19 cellular contexts compared by ENCODE assay signal in the genomic region with DNA sequence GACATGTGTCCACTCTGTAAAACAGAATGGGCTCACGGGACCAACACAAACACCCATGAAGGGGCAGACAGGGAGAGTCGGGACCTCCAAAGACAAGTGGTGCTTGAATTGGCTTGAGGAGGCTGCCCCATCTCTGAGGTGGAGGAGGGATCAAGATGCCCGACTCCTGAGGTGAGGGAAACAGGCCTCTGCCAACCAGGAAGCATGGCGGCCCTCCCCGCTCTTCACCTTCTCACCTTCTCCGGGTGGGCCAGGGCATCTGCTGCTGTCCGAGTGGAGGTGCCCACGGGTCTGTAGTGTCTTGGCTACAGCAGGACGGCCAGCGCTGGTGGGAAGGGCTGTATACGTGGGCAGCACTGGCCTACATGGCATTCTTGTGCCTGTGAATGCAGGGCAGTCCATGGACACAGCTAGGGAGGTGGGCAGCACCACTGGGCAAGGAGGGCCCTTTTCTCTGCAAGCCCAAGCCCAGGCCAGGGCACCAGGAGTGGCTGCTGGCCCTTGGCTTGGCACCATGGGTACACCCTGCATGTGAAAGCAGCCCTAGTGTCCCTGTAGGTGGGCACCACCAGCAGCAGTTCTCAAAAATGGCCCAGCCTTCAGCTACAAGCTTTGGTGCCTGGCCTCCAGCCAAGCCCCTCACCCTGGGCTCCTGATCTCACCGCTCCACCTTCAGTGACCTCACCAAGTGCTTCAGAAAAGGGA.
DNase-seq lines count a peak whose midpoint lies in the region; ATAC-seq and TF ChIP-seq lines count a peak whose summit lies in the region.
"Had no signal": no experiment of that assay in that cellular context is flagged by ENCODE, and none has a peak within 500 bp of the region (broad histone marks: within the 10 kb centered on the region; RNA-seq: fewer than 3 reads in every experiment).

No MANE protein-coding gene starts in this region.

- H3K9me3 ChIP-seq in CD4-positive, CD25-positive, alpha-beta regulatory T cell (ENCODE audit: control insufficient read depth in 2 of 2, low read length in 2 of 2), result no peaks in the 10 kb centered on the region
- no peaks in the 10 kb centered on the region for H3K9me3 ChIP-seq in lower lobe of right lung
- H3K9me3 ChIP-seq in skeletal muscle tissue (ENCODE audit: control insufficient read depth in 3 of 3, low read length in 3 of 3), result no peaks in the 10 kb centered on the region
- H3K9me3 ChIP-seq: BE2C had no signal

- H3K27me3 Mint-ChIP-seq in activated CD4-positive, alpha-beta T cell treated with anti-CD3 and anti-CD28 coated beads, Interleukin-2, amount 10 ng/mL, durations not matched to agents 7 days and 5 days, result no peaks in the 10 kb centered on the region
- no peaks in the 10 kb centered on the region for H3K27me3 Mint-ChIP-seq in CD4-positive, CD25-positive, alpha-beta regulatory T cell
- no peaks in the 10 kb centered on the region for H3K27me3 Mint-ChIP-seq in chondrocyte (ENCODE audit: low read depth)
- H3K27me3 Mint-ChIP-seq: IgD-negative memory B cell had no signal

- no peak overlapping the region for H3K4me3 Mint-ChIP-seq in activated CD4-positive, alpha-beta T cell treated with anti-CD3 and anti-CD28 coated beads, Interleukin-2, amount 10 ng/mL, durations not matched to agents 7 days and 5 days
- H3K4me3 Mint-ChIP-seq in CD4-positive, CD25-positive, alpha-beta regulatory T cell, result no peak overlapping the region
- H3K4me3 Mint-ChIP-seq in chondrocyte (ENCODE audit: unreplicated experiment), result no peak overlapping the region
- H3K4me3 Mint-ChIP-seq: CD8-positive, alpha-beta memory T cell; IgD-negative memory B cell had no signal

- H3K4me1 ChIP-seq in CD4-positive, CD25-positive, alpha-beta regulatory T cell (ENCODE audit: control insufficient read depth, insufficient read depth, low read length, poor library complexity, severe bottlenecking), result no peaks in the 10 kb centered on the region
- peaks cover 12% of the 10 kb centered on the region for H3K4me1 ChIP-seq in lower lobe of right lung
- peaks cover 18 to 37% (median 36%) of the 10 kb centered on the region in 3 donors for H3K4me1 ChIP-seq in skeletal muscle tissue (ENCODE audit: control insufficient read depth in 3 of 3, insufficient read depth in 3 of 3, low read length in 3 of 3)
- H3K4me1 ChIP-seq: BE2C had no signal

- intact Hi-C loops in lower lobe of right lung (cut with DNase I), result no loop called here

- ATAC-seq in CD4-positive, CD25-positive, alpha-beta regulatory T cell (ENCODE audit: low read depth in 2 of 2), result no peak
- no peak for ATAC-seq in lower lobe of right lung
- ATAC-seq: HCT116 had no signal

- TF ChIP-seq CTCF in lower lobe of right lung (IDR thresholded peaks at IDR 0.05) (no peak), chondrocyte (IDR thresholded peaks at IDR 0.05) (no peak)

- no peaks in the 10 kb centered on the region for H3K27me3 ChIP-seq in CD4-positive, CD25-positive, alpha-beta regulatory T cell (ENCODE audit: control insufficient read depth, insufficient read depth, low read length)
- H3K27me3 ChIP-seq in lower lobe of right lung (ENCODE audit: low read depth), result no peaks in the 10 kb centered on the region
- no peaks in the 10 kb centered on the region for H3K27me3 ChIP-seq in skeletal muscle tissue (ENCODE audit: control insufficient read depth in 3 of 3, insufficient read depth in 3 of 3, low read length in 3 of 3)
- H3K27me3 ChIP-seq: BE2C had no signal

- H3K27ac Mint-ChIP-seq in activated CD4-positive, alpha-beta T cell treated with anti-CD3 and anti-CD28 coated beads, Interleukin-2, amount 10 ng/mL, durations not matched to agents 7 days and 5 days, result peak overlapping the region; percentile 50
- H3K27ac Mint-ChIP-seq in CD4-positive, CD25-positive, alpha-beta regulatory T cell, result peak overlapping the region; percentile 39 to 70 (median 69)
- H3K27ac Mint-ChIP-seq in chondrocyte (ENCODE audit: unreplicated experiment), result no peak overlapping the region
- H3K27ac Mint-ChIP-seq: IgD-negative memory B cell had no signal

- CTCF ChIA-PET in activated CD4-positive, alpha-beta T cell treated with anti-CD3 and anti-CD28 coated beads, Interleukin-2, amount 10 ng/mL, durations not matched to agents 7 days and 5 days (lab: Charles Lee), result interaction anchor here (2.6 kb wide), 1 partner anchor 13 kb away, joined by 8 read pairs; no protein-coding TSS in a partner anchor

- H3K27ac ChIP-seq in CD4-positive, CD25-positive, alpha-beta regulatory T cell (ENCODE audit: insufficient read depth, low read length, poor library complexity, severe bottlenecking), result no peak overlapping the region
- peak overlapping the region; percentile 41 for H3K27ac ChIP-seq in lower lobe of right lung
- peak overlapping the region; percentile 61 for H3K27ac ChIP-seq in skeletal muscle tissue (ENCODE audit: low read depth, low read length)
- H3K27ac ChIP-seq: 22Rv1, HL-60 had no signal

- H3K36me3 Mint-ChIP-seq in activated CD4-positive, alpha-beta T cell treated with anti-CD3 and anti-CD28 coated beads, Interleukin-2, amount 10 ng/mL, durations not matched to agents 7 days and 5 days (ENCODE audit: low read depth), result no peaks in the 10 kb centered on the region
- H3K36me3 Mint-ChIP-seq in CD4-positive, CD25-positive, alpha-beta regulatory T cell, result peaks cover 8% of the 10 kb centered on the region
- H3K36me3 Mint-ChIP-seq in chondrocyte (ENCODE audit: low read depth), result peaks cover 8% of the 10 kb centered on the region

- H3K4me3 ChIP-seq in CD4-positive, CD25-positive, alpha-beta regulatory T cell (ENCODE audit: low read depth, low read length), result no peak overlapping the region
- H3K4me3 ChIP-seq in lower lobe of right lung (no peak overlapping the region), skeletal muscle tissue (ENCODE audit: low read length in 3 of 3) (no peak overlapping the region)

- H3K4me1 Mint-ChIP-seq in activated CD4-positive, alpha-beta T cell treated with anti-CD3 and anti-CD28 coated beads, Interleukin-2, amount 10 ng/mL, durations not matched to agents 7 days and 5 days, result no peaks in the 10 kb centered on the region
- no peaks in the 10 kb centered on the region for H3K4me1 Mint-ChIP-seq in CD4-positive, CD25-positive, alpha-beta regulatory T cell
- H3K4me1 Mint-ChIP-seq in chondrocyte (ENCODE audit: low read depth), result peaks cover 5% of the 10 kb centered on the region
- H3K4me1 Mint-ChIP-seq: IgD-negative memory B cell had no signal

- DNase-seq in activated CD4-positive, alpha-beta T cell treated with anti-CD3 and anti-CD28 coated beads, Interleukin-2, amount 10 ng/mL, durations not matched to agents 7 days and 5 days, result no peak
- DNase-seq in activated CD4-positive, alpha-beta T cell treated with anti-CD3 and anti-CD28 coated beads, Interleukin-2, amount 50 U/mL, for 48 hours, result no peak
- DNase-seq in CD4-positive, CD25-positive, alpha-beta regulatory T cell, result no peak
- DNase-seq in lower lobe of right lung (no peak), retina (no peak), chondrocyte (ENCODE audit: low spot score) (no peak), GOT3 (lab: John Stamatoyannopoulos, UW) (no peak)
- DNase-seq: BE2C; CD8-positive, alpha-beta memory T cell; DND-41; NCI-H1105; NCI-H1694; NCI-H510A treated with DMSO at 0.1 percent for 48 hours; NCI-H82 had no signal

- H3K9me3 Mint-ChIP-seq in activated CD4-positive, alpha-beta T cell treated with anti-CD3 and anti-CD28 coated beads, Interleukin-2, amount 10 ng/mL, durations not matched to agents 7 days and 5 days, result no peaks in the 10 kb centered on the region
- peaks cover 0 to 2% (median 0%) of the 10 kb centered on the region in 7 donors for H3K9me3 Mint-ChIP-seq in CD4-positive, CD25-positive, alpha-beta regulatory T cell
- no peaks in the 10 kb centered on the region for H3K9me3 Mint-ChIP-seq in chondrocyte (ENCODE audit: low read depth)
- H3K9me3 Mint-ChIP-seq: IgD-negative memory B cell had no signal

- H3K9ac ChIP-seq in skeletal muscle tissue (ENCODE audit: low read depth in 1 of 3, low read length in 3 of 3), result no peak overlapping the region

- POLR2A ChIA-PET in activated CD4-positive, alpha-beta T cell treated with anti-CD3 and anti-CD28 coated beads, Interleukin-2, amount 10 ng/mL, durations not matched to agents 7 days and 5 days (lab: Charles Lee), result no interaction called here

- H3K36me3 ChIP-seq in CD4-positive, CD25-positive, alpha-beta regulatory T cell (ENCODE audit: control insufficient read depth, insufficient read depth, low read length), result no peaks in the 10 kb centered on the region
- H3K36me3 ChIP-seq in lower lobe of right lung, result no peaks in the 10 kb centered on the region
- H3K36me3 ChIP-seq in skeletal muscle tissue (ENCODE audit: control insufficient read depth in 3 of 3, insufficient read depth in 3 of 3, low read length in 3 of 3), result peaks cover 0 to 2% (median 0%) of the 10 kb centered on the region in 3 donors
- H3K36me3 ChIP-seq: BE2C had no signal
